ENCODE assay signal across 9 cellular contexts in the genomic region with DNA sequence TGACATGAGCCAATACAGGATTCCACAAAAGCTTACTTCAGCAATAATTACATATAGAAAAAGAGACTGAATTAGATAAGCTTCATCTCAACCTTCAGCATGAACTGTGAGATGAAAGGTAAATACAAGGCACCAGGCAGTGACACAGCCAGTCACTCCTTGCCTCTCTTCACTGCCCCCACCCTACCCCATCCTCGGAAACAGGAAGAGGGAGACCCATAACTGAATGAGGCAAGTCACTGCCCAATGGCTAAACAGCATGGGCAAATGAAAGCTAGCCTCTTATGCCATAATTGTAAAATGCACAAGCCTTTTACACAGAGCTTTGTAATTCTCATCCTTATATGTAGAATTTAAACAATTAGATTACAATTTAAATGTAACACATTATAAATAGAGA. TPM values are rescaled to one million over a fixed set of nuclear protein-coding genes. Genes with fewer than 3 reads are reported as not detected.
DNase-seq lines count a peak whose midpoint lies in the region; ATAC-seq, FAIRE-seq and TF ChIP-seq lines count a peak whose summit lies in the region.
"Had no signal": no experiment of that assay in that cellular context is flagged by ENCODE, and none has a peak within 500 bp of the region (broad histone marks: within the 10 kb centered on the region; RNA-seq: fewer than 3 reads in every experiment).

No MANE protein-coding gene starts in this region.

- peaks cover 22% of the 10 kb centered on the region for H3K4me1 Mint-ChIP-seq in activated CD4-positive, alpha-beta T cell treated with anti-CD3 and anti-CD28 coated beads, Interleukin-2, amount 10 ng/mL, durations not matched to agents 24 days and 14 days

- no peak overlapping the region for H2AFZ ChIP-seq in endothelial cell of umbilical vein (ENCODE audit: low read depth, low read length)
- no peak overlapping the region for H2AFZ ChIP-seq in MM.1S (ENCODE audit: low read length)

- no peak for TF ChIP-seq CTCF in endothelial cell of umbilical vein (IDR thresholded peaks at IDR 0.05; ENCODE audit: extremely low read depth in 1 of 2, insufficient read depth in 1 of 2, low read depth in 1 of 2, low read length in 2 of 2)
- TF ChIP-seq CTCF in MM.1S (IDR thresholded peaks at IDR 0.05; ENCODE audit: low read length) = no peak

- H3K27me3 Mint-ChIP-seq in activated CD4-positive, alpha-beta T cell treated with anti-CD3 and anti-CD28 coated beads, Interleukin-2, amount 10 ng/mL, durations not matched to agents 24 days and 14 days = no peaks in the 10 kb centered on the region

- dilution Hi-C loops in endothelial cell of umbilical vein (cut with MboI; ENCODE audit: extremely low pct_ligation_motif_present, low sequenced_read_pairs) = no loop called here

- H3K4me3 ChIP-seq in endothelial cell of umbilical vein (replicated peaks in 1 of 3; ENCODE audit: insufficient read depth in 1 of 3, low read depth in 1 of 3, low read length in 3 of 3) (peak overlapping the region in 1 of 3 experiments; percentile 93), skeletal muscle tissue (ENCODE audit: low read length in 3 of 3) (peak overlapping the region in 2 of 3 donors; percentile 29 to 94), MM.1S (ENCODE audit: low read length) (no peak overlapping the region)

- H3K9me2 ChIP-seq in MM.1S (replicated peaks; ENCODE audit: insufficient read depth, low read length) = no peaks in the 10 kb centered on the region

- POLR2A ChIA-PET in endothelial cell of umbilical vein (lab: Charles Lee) = interaction anchor here (1.2 kb wide), 1 partner anchor 10 kb away, joined by 3 read pairs; no protein-coding TSS in a partner anchor

- peak overlapping the region; percentile 93 for H3K4me3 Mint-ChIP-seq in activated CD4-positive, alpha-beta T cell treated with anti-CD3 and anti-CD28 coated beads, Interleukin-2, amount 10 ng/mL, durations not matched to agents 24 days and 14 days

- H3K27ac ChIP-seq in endothelial cell of umbilical vein (ENCODE audit: insufficient read depth, low read depth, low read length) (no peak overlapping the region), skeletal muscle tissue (ENCODE audit: low read depth, low read length) (no peak overlapping the region), MM.1S (ENCODE audit: low read length) (no peak overlapping the region)

- no peaks in the 10 kb centered on the region for H3K27me3 ChIP-seq in endothelial cell of umbilical vein (ENCODE audit: control insufficient read depth in 2 of 2, insufficient read depth in 2 of 2, low read length in 2 of 2)
- H3K27me3 ChIP-seq in skeletal muscle tissue (ENCODE audit: control insufficient read depth in 3 of 3, insufficient read depth in 3 of 3, low read length in 3 of 3) = no peaks in the 10 kb centered on the region
- no peaks in the 10 kb centered on the region for H3K27me3 ChIP-seq in MM.1S (replicated peaks; ENCODE audit: insufficient read depth, low read length)

- no peak for TF ChIP-seq POLR2A in endothelial cell of umbilical vein (IDR thresholded peaks at IDR 0.05; ENCODE audit: low read depth, low read length)

- intact Hi-C loops in activated CD4-positive, alpha-beta T cell treated with anti-CD3 and anti-CD28 coated beads, Interleukin-2, amount 10 ng/mL, durations not matched to agents 24 days and 14 days (cut with micrococcal nuclease) = loop anchor here (5.0 to 10.0 kb wide), 4 partner anchors 96 to 577 kb away; a partner anchor contains a TSS
- intact Hi-C loops in endothelial cell of umbilical vein (cut with micrococcal nuclease) = loop anchor here (5.0 kb wide), 2 partner anchors 204 to 231 kb away; a partner anchor contains a TSS

- no peak overlapping the region for H3K9ac ChIP-seq in endothelial cell of umbilical vein (replicated peaks; ENCODE audit: extremely low read depth, insufficient read depth, low read length)
- no peak overlapping the region for H3K9ac ChIP-seq in skeletal muscle tissue (ENCODE audit: low read depth in 1 of 3, low read length in 3 of 3)
- no peak overlapping the region for H3K9ac ChIP-seq in MM.1S (ENCODE audit: low read length)

- FAIRE-seq in endothelial cell of umbilical vein (lab: Jason Lieb, UNC) = no peak
- FAIRE-seq: bronchial epithelial cell had no signal

- peaks cover 0 to 2% of the 10 kb centered on the region in 2 experiments for H3K36me3 ChIP-seq in endothelial cell of umbilical vein (ENCODE audit: control insufficient read depth in 2 of 2, extremely low read depth in 1 of 2, insufficient read depth in 2 of 2, low read length in 2 of 2)
- peaks cover 0 to 3% (median 2%) of the 10 kb centered on the region in 3 donors for H3K36me3 ChIP-seq in skeletal muscle tissue (ENCODE audit: control insufficient read depth in 3 of 3, insufficient read depth in 3 of 3, low read length in 3 of 3)
- H3K36me3 ChIP-seq in MM.1S (replicated peaks; ENCODE audit: insufficient read depth, low read length) = no peaks in the 10 kb centered on the region

- H3K9me3 ChIP-seq in endothelial cell of umbilical vein (replicated peaks; ENCODE audit: control insufficient read depth, insufficient read depth, low read length) (no peaks in the 10 kb centered on the region), skeletal muscle tissue (ENCODE audit: control insufficient read depth in 3 of 3, low read length in 3 of 3) (no peaks in the 10 kb centered on the region), MM.1S (replicated peaks; ENCODE audit: insufficient read depth, low read length) (no peaks in the 10 kb centered on the region)

- peaks cover 51% of the 10 kb centered on the region for H3K36me3 Mint-ChIP-seq in activated CD4-positive, alpha-beta T cell treated with anti-CD3 and anti-CD28 coated beads, Interleukin-2, amount 10 ng/mL, durations not matched to agents 24 days and 14 days (ENCODE audit: low read depth)

- H3F3A ChIP-seq in MM.1S (ENCODE audit: insufficient read depth, low read length) = no peaks in the 10 kb centered on the region

- H3K9me1 ChIP-seq in endothelial cell of umbilical vein (replicated peaks; ENCODE audit: control insufficient read depth, extremely low read depth, insufficient read depth, low read length) = no peaks in the 10 kb centered on the region

- ATAC-seq in GM21515 (IDR thresholded peaks at IDR 0.05; ENCODE audit: unreplicated experiment) = no peak

- no peak overlapping the region for H3K27ac Mint-ChIP-seq in activated CD4-positive, alpha-beta T cell treated with anti-CD3 and anti-CD28 coated beads, Interleukin-2, amount 10 ng/mL, durations not matched to agents 24 days and 14 days

- H3K4me1 ChIP-seq in endothelial cell of umbilical vein (ENCODE audit: control insufficient read depth, extremely low read depth, insufficient read depth, low read length) = peaks cover 11% of the 10 kb centered on the region
- H3K4me1 ChIP-seq in skeletal muscle tissue (ENCODE audit: control insufficient read depth in 3 of 3, insufficient read depth in 3 of 3, low read length in 3 of 3) = peaks cover 13 to 15% (median 14%) of the 10 kb centered on the region in 3 donors
- no peaks in the 10 kb centered on the region for H3K4me1 ChIP-seq in MM.1S (ENCODE audit: low read length)

- H3K79me2 ChIP-seq in endothelial cell of umbilical vein (ENCODE audit: control insufficient read depth, insufficient read depth, low read length) = peaks cover 22% of the 10 kb centered on the region
- no peaks in the 10 kb centered on the region for H3K79me2 ChIP-seq in MM.1S (ENCODE audit: low read length)

- DNase-seq in activated CD4-positive, alpha-beta T cell treated with anti-CD3 and anti-CD28 coated beads, Interleukin-2, amount 10 ng/mL, durations not matched to agents 24 days and 14 days = peak; percentile 63
- no peak for DNase-seq in activated CD4-positive, alpha-beta T cell treated with anti-CD3 and anti-CD28 coated beads, Interleukin-2, amount 50 U/mL, for 48 hours
- peak; percentile 65 for DNase-seq in OCI-M1 (lab: John Stamatoyannopoulos, UW)
- DNase-seq in endothelial cell of umbilical vein (ENCODE audit: low read depth, low spot score) = no peak
- no peak for DNase-seq in MM.1S
- DNase-seq in midbrain (lab: John Stamatoyannopoulos, UW) = no peak

- H4K20me1 ChIP-seq in endothelial cell of umbilical vein (replicated peaks; ENCODE audit: control insufficient read depth, extremely low read depth, insufficient read depth, low read length) (no peaks in the 10 kb centered on the region), MM.1S (ENCODE audit: insufficient read depth, low read length) (no peaks in the 10 kb centered on the region)

- no TSS peak for BruUV-seq in endothelial cell of umbilical vein (replicated peaks; lab: Mats Ljungman, UMichigan)

- H3K4me2 ChIP-seq in endothelial cell of umbilical vein (ENCODE audit: insufficient read depth, low read length) (peak overlapping the region; percentile 85), MM.1S (ENCODE audit: low read depth, low read length) (no peak overlapping the region)

- peaks cover 22% of the 10 kb centered on the region for H3K9me3 Mint-ChIP-seq in activated CD4-positive, alpha-beta T cell treated with anti-CD3 and anti-CD28 coated beads, Interleukin-2, amount 10 ng/mL, durations not matched to agents 24 days and 14 days

- CTCF ChIA-PET in endothelial cell of umbilical vein (lab: Charles Lee) = interaction anchor here (0.7 to 2.2 kb wide), 3 partner anchors 15 to 94 kb away, joined by 3 to 12 read pairs (median 4); no protein-coding TSS in a partner anchor

RNA-seq across cellular contexts. Expression of a gene that starts 1.7 kb away (rescaled TPM):
- total RNA-seq in activated CD4-positive, alpha-beta T cell treated with anti-CD3 and anti-CD28 coated beads, Interleukin-2, amount 10 ng/mL, durations not matched to agents 24 days and 14 days = 30.6 and 37.5 TPM in 2 replicates
- total RNA-seq in endothelial cell of umbilical vein (16.4 and 19.7 TPM in 2 replicates), skeletal muscle tissue (20.9 TPM)
- 11.3 and 12.7 TPM in 2 replicates for polyA plus RNA-seq in endothelial cell of umbilical vein
- 5.5 and 7.4 TPM in 2 replicates for polyA plus RNA-seq in endothelial cell of umbilical vein (2011; cell fraction: cytosol; rRNA removed)
- polyA plus RNA-seq in endothelial cell of umbilical vein (2011; cell fraction: nucleus; rRNA removed) = 41.5 and 48.5 TPM in 2 replicates
- 9.7 and 10.2 TPM in 2 replicates for polyA plus RNA-seq in endothelial cell of umbilical vein (2012)
- 18.4 and 23.5 TPM in 2 replicates for polyA minus RNA-seq in endothelial cell of umbilical vein
- 5.2 TPM for polyA minus RNA-seq in endothelial cell of umbilical vein (2011; cell fraction: cytosol; rRNA and poly(A)+ RNA removed)
- 39.6 and 44.2 TPM in 2 replicates for polyA minus RNA-seq in endothelial cell of umbilical vein (2011; cell fraction: nucleus; rRNA and poly(A)+ RNA removed)

RNA-seq across cellular contexts. Expression of a gene that starts 31.2 kb away (rescaled TPM):
- 0.51 and 0.78 TPM in 2 replicates for total RNA-seq in activated CD4-positive, alpha-beta T cell treated with anti-CD3 and anti-CD28 coated beads, Interleukin-2, amount 10 ng/mL, durations not matched to agents 24 days and 14 days
- total RNA-seq in endothelial cell of umbilical vein (0.69 TPM in 1 of 2 replicates, not detected in the other), skeletal muscle tissue (3.7 TPM)
- polyA plus RNA-seq in endothelial cell of umbilical vein = 0.30 and 0.48 TPM in 2 replicates
- 0.38 and 0.53 TPM in 2 replicates for polyA plus RNA-seq in endothelial cell of umbilical vein (2011; cell fraction: cytosol; rRNA removed)
- polyA plus RNA-seq in endothelial cell of umbilical vein (2011; cell fraction: nucleus; rRNA removed) = 0.41 and 0.55 TPM in 2 replicates
- 0.30 and 0.40 TPM in 2 replicates for polyA plus RNA-seq in endothelial cell of umbilical vein (2012)
- 1.0 TPM in 1 of 2 replicates, not detected in the other for polyA minus RNA-seq in endothelial cell of umbilical vein
- not detected for polyA minus RNA-seq in endothelial cell of umbilical vein (2011; cell fraction: cytosol; rRNA and poly(A)+ RNA removed)
- 0.24 and 0.58 TPM in 2 replicates for polyA minus RNA-seq in endothelial cell of umbilical vein (2011; cell fraction: nucleus; rRNA and poly(A)+ RNA removed)

RNA-seq across cellular contexts. Expression of a gene that starts 57.0 kb away (rescaled TPM):
- total RNA-seq in activated CD4-positive, alpha-beta T cell treated with anti-CD3 and anti-CD28 coated beads, Interleukin-2, amount 10 ng/mL, durations not matched to agents 24 days and 14 days = not detected in 2 replicates
- total RNA-seq in endothelial cell of umbilical vein (not detected in 2 replicates), skeletal muscle tissue (not detected)
- not detected in 2 replicates for polyA plus RNA-seq in endothelial cell of umbilical vein
- polyA plus RNA-seq in endothelial cell of umbilical vein (2011; cell fraction: cytosol; rRNA removed) = not detected in 2 replicates
- polyA plus RNA-seq in endothelial cell of umbilical vein (2011; cell fraction: nucleus; rRNA removed) = not detected in 2 replicates
- polyA plus RNA-seq in endothelial cell of umbilical vein (2012) = not detected in 2 replicates
- polyA minus RNA-seq in endothelial cell of umbilical vein = not detected in 2 replicates
- not detected for polyA minus RNA-seq in endothelial cell of umbilical vein (2011; cell fraction: cytosol; rRNA and poly(A)+ RNA removed)
- not detected in 2 replicates for polyA minus RNA-seq in endothelial cell of umbilical vein (2011; cell fraction: nucleus; rRNA and poly(A)+ RNA removed)
- total RNA-seq: bronchial epithelial cell had no signal

RNA-seq across cellular contexts. Expression of a gene that starts 57.3 kb away (rescaled TPM):
- 4.6 and 5.3 TPM in 2 replicates for total RNA-seq in activated CD4-positive, alpha-beta T cell treated with anti-CD3 and anti-CD28 coated beads, Interleukin-2, amount 10 ng/mL, durations not matched to agents 24 days and 14 days
- total RNA-seq in endothelial cell of umbilical vein (6.3 and 6.6 TPM in 2 replicates), skeletal muscle tissue (6.8 TPM)
- polyA plus RNA-seq in endothelial cell of umbilical vein = 0.94 and 1.5 TPM in 2 replicates
- 1.9 and 2.1 TPM in 2 replicates for polyA plus RNA-seq in endothelial cell of umbilical vein (2011; cell fraction: cytosol; rRNA removed)
- polyA plus RNA-seq in endothelial cell of umbilical vein (2011; cell fraction: nucleus; rRNA removed) = 3.3 and 4.3 TPM in 2 replicates
- polyA plus RNA-seq in endothelial cell of umbilical vein (2012) = 1.9 and 2.5 TPM in 2 replicates
- polyA minus RNA-seq in endothelial cell of umbilical vein = 4.8 and 5.5 TPM in 2 replicates
- not detected for polyA minus RNA-seq in endothelial cell of umbilical vein (2011; cell fraction: cytosol; rRNA and poly(A)+ RNA removed)
- polyA minus RNA-seq in endothelial cell of umbilical vein (2011; cell fraction: nucleus; rRNA and poly(A)+ RNA removed) = 4.0 and 8.1 TPM in 2 replicates

Comparison
In these comparisons a context has a peak if more than half of its experiments do, and no peak if none do; other contexts are left out.
1. DNase-seq: peak in activated CD4-positive, alpha-beta T cell treated with anti-CD3 and anti-CD28 coated beads, Interleukin-2, amount 10 ng/mL, durations not matched to agents 24 days and 14 days (single experiment) and OCI-M1 (single experiment); none in activated CD4-positive, alpha-beta T cell treated with anti-CD3 and anti-CD28 coated beads, Interleukin-2, amount 50 U/mL, for 48 hours (0 of 2), endothelial cell of umbilical vein (single experiment), MM.1S (single experiment) and midbrain (single experiment).